In the genomic region with DNA sequence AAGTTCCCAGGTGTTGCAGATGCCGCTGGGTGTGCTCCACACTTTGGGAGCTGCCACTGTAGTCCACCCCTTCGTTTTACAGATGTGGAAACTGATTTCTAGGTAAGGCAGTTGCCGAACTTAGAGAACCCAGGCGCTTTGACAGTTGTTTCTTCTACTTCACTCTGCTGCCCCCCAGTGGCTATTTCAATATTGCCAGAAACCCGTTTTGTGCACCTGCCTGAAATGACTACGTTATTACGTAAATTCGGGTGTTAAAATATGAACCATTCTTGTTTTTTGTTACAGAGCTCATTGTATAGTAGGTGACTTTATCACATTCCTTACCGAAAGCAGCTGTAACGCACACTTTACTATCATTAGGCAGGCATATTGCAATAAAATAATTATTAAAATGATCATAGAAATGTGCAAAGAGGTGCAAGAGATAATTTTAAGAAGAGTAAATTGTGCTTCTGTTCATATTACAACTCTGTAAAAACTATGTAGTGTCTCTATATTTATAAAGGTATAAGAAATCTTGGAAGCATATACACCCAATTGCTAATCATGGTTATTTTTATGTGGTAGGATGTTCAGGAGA, we compare ENCODE assay signal across 8 cellular contexts. TPM values are rescaled to one million over a fixed set of nuclear protein-coding genes. Genes with fewer than 3 reads are reported as not detected.
A peak's percentile ranks its signal among the peaks of the same experiment; 100 is the strongest.
DNase-seq lines count a peak whose midpoint lies in the region; ATAC-seq and FAIRE-seq lines count a peak whose summit lies in the region.

No MANE protein-coding gene starts in this region.

- FAIRE-seq in endometrium (lab: Jason Lieb, UNC): peak; percentile 70

- DNase-seq in CD1c-positive myeloid dendritic cell (ENCODE audit: extremely low spot score) (peak; percentile 91), HPDE6-E6E7 (ENCODE audit: extremely low spot score) (peak; percentile 50), NOMO-1 (lab: John Stamatoyannopoulos, UW; ENCODE audit: unreplicated experiment in 2 of 2) (peak; percentile 61 to 81), myocyte (ENCODE audit: low read depth) (peak; percentile 68)
- peak; percentile 40 to 85 (median 69) for DNase-seq in activated CD8-positive, alpha-beta memory T cell treated with anti-CD3 and anti-CD28 coated beads for 48 hours (ENCODE audit: low read depth in 2 of 3, low spot score in 2 of 3)
- peak; percentile 69 to 79 for DNase-seq in stimulated activated CD8-positive, alpha-beta memory T cell treated with anti-CD3 and anti-CD28 coated beads, Interleukin-7, amount 100 ng/mL, for 1 hour (ENCODE audit: low read depth in 2 of 2)

- ATAC-seq in HG02852 (IDR thresholded peaks at IDR 0.05; ENCODE audit: unreplicated experiment): no peak

RNA-seq across cellular contexts. Expression of gene OTOA, which starts 44.9 kb away (rescaled TPM):
- 0.64 TPM in 1 of 2 replicates, not detected in the other for total RNA-seq in myocyte
- polyA plus RNA-seq in myocyte (2012): 0.08 TPM

RNA-seq across cellular contexts. Expression of gene IGSF6, which starts 56.2 kb away (rescaled TPM):
- total RNA-seq in myocyte: not detected in 2 replicates
- 0.42 TPM for polyA plus RNA-seq in myocyte (2012)
